In genomic region chr7:125661006-125661405, GRCh38 we compare ENCODE assay signal across 18 cellular contexts.
"Had no signal": no experiment of that assay in that cellular context is flagged by ENCODE, and none has a peak within 500 bp of the region (broad histone marks: within the 10 kb centered on the region; RNA-seq: fewer than 3 reads in every experiment).

No MANE protein-coding gene starts in this region.

- DNase-seq: activated B cell treated with CpG ODN at 0.5 μM for 24 hours; activated CD4-positive, alpha-beta T cell treated with anti-CD3 and anti-CD28 coated beads for 48 hours; activated CD8-positive, alpha-beta T cell treated with anti-CD3 and anti-CD28 coated beads for 36 hours; activated effector memory CD4-positive, alpha-beta T cell treated with Interleukin-2 at 50 U/mL for 16 hours; activated T-cell treated with anti-CD3 and anti-CD28 coated beads, Interleukin-2, amount 50 U/mL, for 4 hours; adrenal gland; cerebellar nuclear complex; effector memory CD4-positive, alpha-beta T cell; gastrocnemius medialis; heart left ventricle; sigmoid colon; stimulated activated CD4-positive, alpha-beta T cell treated with anti-CD3 and anti-CD28 coated beads, Interleukin-2, amount 100 ng/mL, for 24 hours; T-helper 2 cell; upper lobe of right lung had no signal

- H3K36me3 ChIP-seq: adrenal gland, gastrocnemius medialis, heart left ventricle, neural progenitor cell, sigmoid colon, thoracic aorta, upper lobe of right lung had no signal

- H3K27me3 ChIP-seq: adrenal gland, gastrocnemius medialis, heart left ventricle, neural progenitor cell, sigmoid colon, upper lobe of right lung had no signal

- H3K4me1 ChIP-seq: adrenal gland, gastrocnemius medialis, heart left ventricle, neural progenitor cell, sigmoid colon, upper lobe of right lung had no signal

- H3K9me3 ChIP-seq: adrenal gland, gastrocnemius medialis, heart left ventricle, sigmoid colon, thoracic aorta, upper lobe of right lung had no signal

- H3K27ac ChIP-seq: adrenal gland, gastrocnemius medialis, heart left ventricle, neural progenitor cell, sigmoid colon, thoracic aorta, upper lobe of right lung had no signal

- FAIRE-seq: TTC549 had no signal

- ATAC-seq: activated CD8-positive, alpha-beta T cell treated with anti-CD3 and anti-CD28 coated beads for 36 hours; activated T-cell treated with anti-CD3 and anti-CD28 coated beads, Interleukin-2, amount 50 U/mL, for 4 hours; gastrocnemius medialis; heart left ventricle; upper lobe of right lung had no signal

- H3K4me3 ChIP-seq: adrenal gland, gastrocnemius medialis, heart left ventricle, lung, neural progenitor cell, sigmoid colon, thoracic aorta, upper lobe of right lung had no signal

- H2AFZ ChIP-seq: neural progenitor cell had no signal

- H3K4me2 ChIP-seq: neural progenitor cell had no signal

- H3K9ac ChIP-seq: neural progenitor cell had no signal
